Comparison of ENCODE assay signal across 26 cellular contexts in the genomic region with DNA sequence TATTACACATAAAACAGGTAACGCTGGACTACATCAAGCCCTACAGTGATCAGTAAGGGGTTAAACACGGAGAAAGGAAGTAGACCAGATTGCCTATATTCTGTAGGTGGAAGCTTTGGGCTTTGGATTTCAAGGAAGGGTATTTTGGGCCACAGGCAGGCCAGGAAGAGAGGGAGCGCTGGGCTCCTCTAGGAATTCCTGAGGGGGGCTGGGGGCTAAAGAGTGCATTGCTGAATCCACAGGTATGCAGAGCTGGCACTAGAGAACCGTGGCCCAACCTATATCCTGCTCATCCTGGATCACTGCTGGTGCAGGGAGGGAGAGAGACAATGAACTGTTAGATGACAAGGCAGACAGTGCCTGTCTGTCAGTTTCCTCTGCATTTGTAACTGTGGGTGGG.
DNase-seq lines count a peak whose midpoint lies in the region; ATAC-seq, FAIRE-seq and TF ChIP-seq lines count a peak whose summit lies in the region.
"Had no signal": no experiment of that assay in that cellular context is flagged by ENCODE, and none has a peak within 500 bp of the region (broad histone marks: within the 10 kb centered on the region; RNA-seq: fewer than 3 reads in every experiment).

No MANE protein-coding gene starts in this region.

- H3K56ac ChIP-seq in IMR-90 (ENCODE audit: extremely low read depth, insufficient read depth, low read length) (no peak overlapping the region), H1 (replicated peaks; ENCODE audit: insufficient read length, low read depth, low read length) (no peak overlapping the region)

- TF ChIP-seq EP300 in H1 (IDR thresholded peaks at IDR 0.05; ENCODE audit: borderline replicate concordance in 1 of 2, low read depth in 2 of 2, low read length in 2 of 2) = no peak

- no peak overlapping the region for H2AK5ac ChIP-seq in IMR-90 (ENCODE audit: low read depth, low read length)
- no peak overlapping the region for H2AK5ac ChIP-seq in H1 (ENCODE audit: low read depth, low read length)
- H2AK5ac ChIP-seq in neuronal stem cell (ENCODE audit: low read depth, low read length) = no peak overlapping the region

- H2BK15ac ChIP-seq in IMR-90 (ENCODE audit: low read depth, low read length) (no peak overlapping the region), H1 (ENCODE audit: low read length) (0 out of 2 replicates have a peak overlapping the region, but pooled peaks have one; percentile 49), neuronal stem cell (ENCODE audit: low read length) (no peak overlapping the region)

- H2BK20ac ChIP-seq in IMR-90 (ENCODE audit: low read depth, low read length) (no peak overlapping the region), H1 (ENCODE audit: low read length) (0 out of 2 replicates have a peak overlapping the region, but pooled peaks have one; percentile 19)

- H3K79me1 ChIP-seq in IMR-90 (ENCODE audit: low read depth in 1 of 2, low read length in 2 of 2) (no peaks in the 10 kb centered on the region), H1 (ENCODE audit: low read depth, low read length) (no peaks in the 10 kb centered on the region), neuronal stem cell (ENCODE audit: low read depth, low read length) (no peaks in the 10 kb centered on the region)

- H3K27me3 ChIP-seq in IMR-90 (ENCODE audit: control insufficient read depth, insufficient read depth, low read length) = no peaks in the 10 kb centered on the region
- no peaks in the 10 kb centered on the region for H3K27me3 ChIP-seq in H1 (replicated peaks in 1 of 4; ENCODE audit: control insufficient read depth in 3 of 4, extremely low read depth in 1 of 4, insufficient read depth in 3 of 4, low read length in 3 of 4)
- no peaks in the 10 kb centered on the region for H3K27me3 ChIP-seq in neuronal stem cell (ENCODE audit: control insufficient read depth in 3 of 3, insufficient read depth in 3 of 3, low read depth in 1 of 3, low read length in 3 of 3)

- no peaks in the 10 kb centered on the region for H3K36me3 ChIP-seq in IMR-90 (ENCODE audit: control insufficient read depth, insufficient read depth, low read length)
- H3K36me3 ChIP-seq in H1 (ENCODE audit: control insufficient read depth in 2 of 4, insufficient read depth in 4 of 4, low read length in 3 of 4) = no peaks in the 10 kb centered on the region
- H3K36me3 ChIP-seq in neuronal stem cell (replicated peaks in 1 of 2; ENCODE audit: control insufficient read depth in 2 of 2, insufficient read depth in 2 of 2, low read length in 2 of 2) = no peaks in the 10 kb centered on the region

- H2BK120ac ChIP-seq in IMR-90 (ENCODE audit: low read depth, low read length) (no peak overlapping the region), H1 (replicated peaks; ENCODE audit: low read depth, low read length) (peak overlapping the region; percentile 3), neuronal stem cell (ENCODE audit: low read depth, low read length) (no peak overlapping the region)

- ATAC-seq in IMR-90 (ENCODE audit: low read depth) = no peak
- ATAC-seq in HG03095 (IDR thresholded peaks at IDR 0.05; ENCODE audit: unreplicated experiment) = no peak
- ATAC-seq: A549, GM12878, HepG2 had no signal

- no peak overlapping the region for H3K14ac ChIP-seq in IMR-90 (replicated peaks; ENCODE audit: low read depth, low read length)
- no peak overlapping the region for H3K14ac ChIP-seq in H1 (ENCODE audit: insufficient read length)
- H3K14ac ChIP-seq in neuronal stem cell (ENCODE audit: low read length) = no peak overlapping the region

- H3K4me1 ChIP-seq in IMR-90 (ENCODE audit: control insufficient read depth, insufficient read depth, low read length) (peaks cover 3% of the 10 kb centered on the region), H1 (replicated peaks in 1 of 4; ENCODE audit: control insufficient read depth in 3 of 4, insufficient read depth in 4 of 4, low read length in 3 of 4) (peaks cover 12 to 16% (median 15%) of the 10 kb centered on the region in 4 experiments), neuronal stem cell (ENCODE audit: control insufficient read depth in 2 of 2, insufficient read depth in 1 of 2, low read depth in 1 of 2, low read length in 2 of 2) (peaks cover 10 to 36% of the 10 kb centered on the region in 2 donors)

- TF ChIP-seq RAD21 in IMR-90 (IDR thresholded peaks at IDR 0.05; ENCODE audit: low read length) (no peak), H1 (IDR thresholded peaks at IDR 0.05 in 1 of 2, conservative IDR thresholded peaks at IDR 0.05 in 1 of 2; ENCODE audit: low read depth in 2 of 2, low read length in 2 of 2) (peak in 1 of 2 experiments; percentile 1; a peak in 1 of 4 replicates)

- no peak overlapping the region for H3K4me3 ChIP-seq in IMR-90 (ENCODE audit: insufficient read depth, low read depth, low read length)
- no peak overlapping the region for H3K4me3 ChIP-seq in H1 (ENCODE audit: extremely low read depth in 1 of 4, insufficient read depth in 2 of 4, low read depth in 3 of 4, low read length in 4 of 4)
- no peak overlapping the region for H3K4me3 ChIP-seq in neuronal stem cell (ENCODE audit: low read length in 2 of 2)
- H3K4me3 ChIP-seq: A549, GM12878, PC-9, SK-N-MC had no signal

- no peak overlapping the region for H2AK9ac ChIP-seq in IMR-90 (replicated peaks; ENCODE audit: low read depth, low read length, poor library complexity)

- DNase-seq in IMR-90 (no peak), H1 (ENCODE audit: low read depth in 1 of 2, low spot score in 2 of 2) (peak in 1 of 2 experiments; percentile 47), islet precursor cell (peak; percentile 93), neuronal stem cell (ENCODE audit: low spot score) (no peak), NCI-H1092 (lab: John Stamatoyannopoulos, UW) (no peak), COLO668 (lab: John Stamatoyannopoulos, UW; ENCODE audit: unreplicated experiment) (no peak), AG20443 (ENCODE audit: low spot score) (no peak)
- DNase-seq: Caco-2; CD4-positive, CD25-positive, alpha-beta regulatory T cell; DMS 273 treated with DMSO at 0.1 percent for 48 hours; DMS79 treated with DMSO at 0.1 percent for 48 hours; KBM-7; NCI-H1092 treated with DMSO at 0.1 percent for 48 hours; NCI-H1436 treated with DMSO at 0.1 percent for 48 hours; NCI-H2029; NCI-H226; NCI-H510A treated with DMSO at 0.1 percent for 48 hours; NCI-H748 treated with DMSO at 0.1 percent for 48 hours; PC-9; SHP77 treated with DMSO at 0.1 percent for 48 hours had no signal

- no TSS peak for BruUV-seq in IMR-90 (replicated peaks; lab: Mats Ljungman, UMichigan)

- H4K5ac ChIP-seq in IMR-90 (ENCODE audit: low read depth, low read length) = no peak overlapping the region
- no peak overlapping the region for H4K5ac ChIP-seq in H1 (ENCODE audit: insufficient read length, low read depth, low read length)

- no peaks in the 10 kb centered on the region for H3K9me1 ChIP-seq in IMR-90 (ENCODE audit: insufficient read depth, low read length)

- no peak overlapping the region for H4K8ac ChIP-seq in IMR-90 (ENCODE audit: low read depth in 2 of 2, low read length in 2 of 2)
- H4K8ac ChIP-seq in H1 (ENCODE audit: extremely low read depth, insufficient read depth, low read length) = no peak overlapping the region
- H4K8ac ChIP-seq in neuronal stem cell (ENCODE audit: low read depth, low read length) = no peak overlapping the region

- H4K20me1 ChIP-seq in IMR-90 (ENCODE audit: insufficient read depth, low read length) = no peaks in the 10 kb centered on the region
- H4K20me1 ChIP-seq in H1 (replicated peaks in 1 of 2; ENCODE audit: control insufficient read depth in 1 of 2, insufficient read depth in 2 of 2, low read length in 2 of 2) = no peaks in the 10 kb centered on the region

- no peak overlapping the region for H3K4ac ChIP-seq in IMR-90 (ENCODE audit: low read depth, low read length)
- no peak overlapping the region for H3K4ac ChIP-seq in H1 (replicated peaks; ENCODE audit: insufficient read length, low read depth, low read length)
- no peak overlapping the region for H3K4ac ChIP-seq in neuronal stem cell (ENCODE audit: low read length)

- no peak for TF ChIP-seq CTCF in IMR-90 (conservative IDR thresholded peaks at IDR 0.05; ENCODE audit: low read depth, low read length)
- no peak for TF ChIP-seq CTCF in H1 (IDR thresholded peaks at IDR 0.05; ENCODE audit: control extremely low read depth in 1 of 3, insufficient read depth in 1 of 3, low read depth in 1 of 3, low read length in 3 of 3)

- dilution Hi-C loops in IMR-90 (cut with HindIII; ENCODE audit: low sequenced_read_pairs, unreplicated experiment) = no loop called here

- H3K9ac ChIP-seq in IMR-90 (ENCODE audit: low read depth, low read length) = no peak overlapping the region
- H3K9ac ChIP-seq in H1 (replicated peaks in 1 of 4; ENCODE audit: extremely low read depth in 1 of 4, low read depth in 3 of 4, low read length in 3 of 4) = no peak overlapping the region
- no peak overlapping the region for H3K9ac ChIP-seq in neuronal stem cell (ENCODE audit: low read depth, low read length, poor library complexity)

- no peak overlapping the region for H3K23ac ChIP-seq in IMR-90 (ENCODE audit: low read depth, low read length)
- no peak overlapping the region for H3K23ac ChIP-seq in H1 (ENCODE audit: insufficient read length)
- no peak overlapping the region for H3K23ac ChIP-seq in neuronal stem cell (ENCODE audit: low read depth, low read length, poor library complexity)

- no peak for FAIRE-seq in H1 (lab: Jason Lieb, UNC)
- FAIRE-seq: A549, GM12878, HepG2 had no signal

- H3K9me3 ChIP-seq in IMR-90 (ENCODE audit: control insufficient read depth, insufficient read depth, low read length) = no peaks in the 10 kb centered on the region
- H3K9me3 ChIP-seq in H1 (ENCODE audit: insufficient read depth in 2 of 2, low read depth in 1 of 2, low read length in 1 of 2) = no peaks in the 10 kb centered on the region
- no peaks in the 10 kb centered on the region for H3K9me3 ChIP-seq in neuronal stem cell (replicated peaks in 1 of 2; ENCODE audit: control insufficient read depth in 2 of 2, insufficient read depth in 1 of 2, low read depth in 1 of 2, low read length in 2 of 2)
- H3K9me3 ChIP-seq: A549, Caco-2 had no signal

- in situ Hi-C loops in IMR-90 (cut with MboI; ENCODE audit: low sequenced_read_pairs) = no loop called here

- CTCF ChIA-PET in IMR-90 (lab: Yijun Ruan, JAX) = no interaction called here
- CTCF ChIA-PET in H1 (lab: Charles Lee; ENCODE audit: partially characterized antibody) = interaction anchor here (0.9 kb wide), 1 partner anchor 76 kb away, joined by 3 read pairs; no protein-coding TSS in a partner anchor

- POLR2A ChIA-PET in IMR-90 (lab: Charles Lee; ENCODE audit: unreplicated experiment) (no interaction called here), H1 (lab: Charles Lee; ENCODE audit: partially characterized antibody) (interaction anchor here (0.6 kb wide), 1 partner anchor 18 kb away, joined by 3 read pairs; no protein-coding TSS in a partner anchor)

- H2AFZ ChIP-seq in IMR-90 (replicated peaks; ENCODE audit: low read length, poor library complexity) (peak overlapping the region; percentile 7), H1 (ENCODE audit: low read length) (no peak overlapping the region), neuronal stem cell (ENCODE audit: low read length) (peak overlapping the region; percentile 55)
- H2AFZ ChIP-seq: PC-9 had no signal

- no peaks in the 10 kb centered on the region for H3K23me2 ChIP-seq in H1 (ENCODE audit: low read depth, low read length)

- H3K4me2 ChIP-seq in IMR-90 (ENCODE audit: low read depth, low read length) (no peak overlapping the region), H1 (ENCODE audit: insufficient read depth in 1 of 2, low read depth in 2 of 2, low read length in 2 of 2) (no peak overlapping the region), neuronal stem cell (ENCODE audit: insufficient read depth, low read length, poor library complexity, severe bottlenecking) (no peak overlapping the region)
- H3K4me2 ChIP-seq: A549, PC-9 had no signal

- H3K27ac ChIP-seq in IMR-90 (ENCODE audit: insufficient read depth, low read length) (no peak overlapping the region), H1 (ENCODE audit: low read depth, low read length) (no peak overlapping the region), neuronal stem cell (replicated peaks; ENCODE audit: low read length) (no peak overlapping the region)
- H3K27ac ChIP-seq: A549, PC-9, RWPE1, SK-N-MC had no signal

- WGBS in IMR-90 (ENCODE audit: extremely low coverage in 2 of 2, insufficient read length in 1 of 2), 2 experiments = no CpG with 5 or more reads among the region's 4 CpGs
- 58% methylated on average over 4 of the region's 4 CpGs; no CpG with 5 or more reads in 1 of the 2 experiments for WGBS in H1 (ENCODE audit: extremely low coverage in 1 of 2, insufficient coverage in 1 of 2, insufficient read length in 1 of 2, insufficient replicate concordance in 2 of 2, low coverage in 1 of 2, low lambda C conversion rate in 2 of 2, missing lambda C conversion rate in 1 of 2), 2 experiments
- no CpG with 5 or more reads among the region's 4 CpGs for WGBS in neuronal stem cell (ENCODE audit: extremely low coverage in 2 of 2, insufficient read length in 2 of 2, insufficient replicate concordance in 1 of 2), 2 donors

- no peaks in the 10 kb centered on the region for H3K79me2 ChIP-seq in H1 (ENCODE audit: control insufficient read depth in 1 of 2, insufficient read depth in 2 of 2, low read length in 2 of 2)

- intact Hi-C loops in IMR-90 (cut with micrococcal nuclease) = no loop called here

- H2BK5ac ChIP-seq in IMR-90 (ENCODE audit: low read depth, low read length, poor library complexity, severe bottlenecking) (no peak overlapping the region), H1 (ENCODE audit: low read depth, low read length) (peak overlapping the region; percentile 63), neuronal stem cell (ENCODE audit: low read length) (no peak overlapping the region)

- H4K91ac ChIP-seq in IMR-90 (ENCODE audit: insufficient read depth, low read depth, low read length) (no peak overlapping the region), H1 (replicated peaks; ENCODE audit: insufficient read length, low read length) (no peak overlapping the region), neuronal stem cell (ENCODE audit: low read depth, low read length, poor library complexity) (no peak overlapping the region)

- TF ChIP-seq POLR2A in IMR-90 (IDR thresholded peaks at IDR 0.05; ENCODE audit: low read depth, low read length) = no peak
- no peak for TF ChIP-seq POLR2A in H1 (IDR thresholded peaks at IDR 0.05; ENCODE audit: control extremely low read depth in 1 of 2, low read depth in 2 of 2, low read length in 2 of 2)

- H2BK12ac ChIP-seq in H1 (ENCODE audit: low read depth, low read length) (peak overlapping the region; percentile 33; the same call in 1 of the 2 replicates), neuronal stem cell (ENCODE audit: low read length) (no peak overlapping the region)

- H3K18ac ChIP-seq in IMR-90 (ENCODE audit: low read depth, low read length) (no peak overlapping the region), H1 (ENCODE audit: extremely low read depth, low read length) (peak overlapping the region; percentile 53), neuronal stem cell (ENCODE audit: low read length) (no peak overlapping the region)
